Comparison of ENCODE assay signal across 8 cellular contexts in genomic region chr20:51220293-51220706, GRCh38.
DNase-seq lines count a peak whose midpoint lies in the region; ATAC-seq and TF ChIP-seq lines count a peak whose summit lies in the region.

No MANE protein-coding gene starts in this region.

- H3K27me3 Mint-ChIP-seq in central memory CD8-positive, alpha-beta T cell = peaks cover 55% of the 10 kb centered on the region

- H3K4me3 Mint-ChIP-seq in central memory CD8-positive, alpha-beta T cell = no peak overlapping the region

- ATAC-seq in central memory CD8-positive, alpha-beta T cell (replicated peaks; ENCODE audit: extremely low read depth, poor library complexity, severe bottlenecking) = peak; percentile 32
- ATAC-seq in GM18873 (IDR thresholded peaks at IDR 0.05; ENCODE audit: low FRiP score, unreplicated experiment) = no peak
- no peak for ATAC-seq in HG03280 (IDR thresholded peaks at IDR 0.05; ENCODE audit: unreplicated experiment)

- intact Hi-C loops in A673 (cut with micrococcal nuclease; ENCODE audit: unreplicated experiment) = loop anchor here (5.0 kb wide), 1 partner anchor 87 kb away; no protein-coding TSS in a partner anchor

- H3K27me3 ChIP-seq in A673 (replicated peaks; ENCODE audit: insufficient read depth, low read depth, low read length, poor library complexity) (no peaks in the 10 kb centered on the region), H7 (ENCODE audit: control insufficient read depth, insufficient read depth, low read length) (no peaks in the 10 kb centered on the region)

- H3K4me1 Mint-ChIP-seq in central memory CD8-positive, alpha-beta T cell = peaks cover 12% of the 10 kb centered on the region

- BruUV-seq in A673 (replicated peaks; lab: Mats Ljungman, UMichigan) = no TSS peak

- H3K9me3 Mint-ChIP-seq in central memory CD8-positive, alpha-beta T cell = peaks cover 9% of the 10 kb centered on the region

- POLR2A ChIA-PET in A673 (lab: Charles Lee; ENCODE audit: low non-redundant PET) = no interaction called here

- CTCF ChIA-PET in A673 (lab: Charles Lee) = no interaction called here

- peaks cover 5% of the 10 kb centered on the region for H3K4me1 ChIP-seq in A673 (ENCODE audit: insufficient read depth, low read length, poor library complexity, severe bottlenecking)

- H3K9me3 ChIP-seq in A673 (ENCODE audit: low read depth, low read length, poor library complexity, severe bottlenecking) = peaks cover 9% of the 10 kb centered on the region

- no peaks in the 10 kb centered on the region for H3K36me3 Mint-ChIP-seq in central memory CD8-positive, alpha-beta T cell (ENCODE audit: insufficient read depth)

- H3K36me3 ChIP-seq in A673 (ENCODE audit: insufficient read depth, low read length, poor library complexity, severe bottlenecking) (no peaks in the 10 kb centered on the region), H7 (replicated peaks; ENCODE audit: control insufficient read depth, insufficient read depth, low read length) (no peaks in the 10 kb centered on the region; the same call in 1 of the 2 replicates)

- no peak overlapping the region for H3K27ac Mint-ChIP-seq in central memory CD8-positive, alpha-beta T cell (ENCODE audit: low read depth)

- H3K4me3 ChIP-seq in A673 (ENCODE audit: low read depth, low read length, poor library complexity, severe bottlenecking) (no peak overlapping the region), H7 (ENCODE audit: insufficient read depth, low read depth, low read length) (no peak overlapping the region)

- TF ChIP-seq CTCF in A673 (conservative IDR thresholded peaks at IDR 0.05; ENCODE audit: low read depth, low read length) = peak; percentile 98

- DNase-seq in A673 (ENCODE audit: low spot score) = peak; percentile 52
- DNase-seq in H7 = peak; percentile 76
- DNase-seq in activated CD4-positive, CD25-positive, alpha-beta regulatory T cell treated with anti-CD3 and anti-CD28 coated beads, Interleukin-2, amount 50 U/mL, for 72 hours = peak; percentile 72
- peak; percentile 19 to 43 for DNase-seq in central memory CD8-positive, alpha-beta T cell (ENCODE audit: low spot score in 2 of 2)
- peak; percentile 14 for DNase-seq in mucosa of gallbladder (ENCODE audit: low spot score)
- peak in 4 of 6 experiments; percentile 13 to 25 (median 20) for DNase-seq in stimulated activated naive CD4-positive, alpha-beta T cell (lab: John Stamatoyannopoulos, UW)

- H3K27ac ChIP-seq in A673 (ENCODE audit: low read depth, low read length, poor library complexity, severe bottlenecking) = no peak overlapping the region

Comparison
In these comparisons a context has a peak if more than half of its experiments do, and no peak if none do; other contexts are left out.
1. DNase-seq: peak in every context shown above with its lines; median percentile 76 in H7; 72 in activated CD4-positive, CD25-positive, alpha-beta regulatory T cell treated with anti-CD3 and anti-CD28 coated beads, Interleukin-2, amount 50 U/mL, for 72 hours; 52 in A673; 31 in central memory CD8-positive, alpha-beta T cell; 20 in stimulated activated naive CD4-positive, alpha-beta T cell; 14 in mucosa of gallbladder.